9 cellular contexts compared by ENCODE assay signal in genomic region chr2:126664234-126664633, GRCh38. TPM values are rescaled to one million over a fixed set of nuclear protein-coding genes. Genes with fewer than 3 reads are reported as not detected.
A peak's percentile ranks its signal among the peaks of the same experiment; 100 is the strongest.
DNase-seq lines count a peak whose midpoint lies in the region; ATAC-seq and TF ChIP-seq lines count a peak whose summit lies in the region.
"Had no signal": no experiment of that assay in that cellular context is flagged by ENCODE, and none has a peak within 500 bp of the region (broad histone marks: within the 10 kb centered on the region; RNA-seq: fewer than 3 reads in every experiment).

No MANE protein-coding gene starts in this region.

- TF ChIP-seq CTCF in GM13976 (IDR thresholded peaks at IDR 0.05; ENCODE audit: borderline replicate concordance, control extremely low read depth, extremely low read depth, insufficient read depth, missing control alignments), result no peak
- TF ChIP-seq CTCF in GM20000 (IDR thresholded peaks at IDR 0.05; ENCODE audit: extremely low read depth, missing control alignments), result no peak
- TF ChIP-seq CTCF in RWPE1 (conservative IDR thresholded peaks at IDR 0.05; ENCODE audit: low read depth), result no peak

- POLR2A ChIA-PET in RWPE1 (lab: Yijun Ruan, JAX; ENCODE audit: low non-redundant PET), result no interaction called here

- H3K36me3 ChIP-seq in aorta (ENCODE audit: control insufficient read depth in 1 of 2, insufficient read depth in 2 of 2, low read length in 1 of 2), result peaks cover 0 to 1% of the 10 kb centered on the region in 2 donors

- H3K9me3 ChIP-seq in aorta (ENCODE audit: control insufficient read depth, low read length), result no peaks in the 10 kb centered on the region

- ATAC-seq in HG03457 (IDR thresholded peaks at IDR 0.05; ENCODE audit: unreplicated experiment) (peak; percentile 64), aorta (ENCODE audit: low FRiP score) (no peak)

- DNase-seq in GM13976 (ENCODE audit: low spot score) (peak; percentile 75), GM20000 (ENCODE audit: low spot score) (peak; percentile 63), germinal center (ENCODE audit: low spot score) (peak; percentile 67), aorta (no peak), RWPE1 (ENCODE audit: low spot score) (no peak), NCI-H2107 (lab: John Stamatoyannopoulos, UW) (no peak), NCI-H226 (no peak)
- DNase-seq: HFFc6 had no signal

- intact Hi-C loops in aorta (cut with DNase I), result no loop called here

- WGBS in aorta, 2 donors, result 66 to 74% methylated on average over 3 of the region's 3 CpGs

- CTCF ChIA-PET in RWPE1 (lab: Yijun Ruan, JAX), result no interaction called here

- no peak overlapping the region for H3K4me3 ChIP-seq in aorta (ENCODE audit: low read length in 2 of 2)

- no peak overlapping the region for H3K27ac ChIP-seq in aorta (ENCODE audit: low read depth in 1 of 2, low read length in 2 of 2)
- no peak overlapping the region for H3K27ac ChIP-seq in RWPE1

- no peaks in the 10 kb centered on the region for H3K4me1 ChIP-seq in aorta (ENCODE audit: control insufficient read depth in 1 of 2, insufficient read depth in 2 of 2, low read length in 2 of 2)

- no peaks in the 10 kb centered on the region for H3K27me3 ChIP-seq in aorta (ENCODE audit: control insufficient read depth in 1 of 2, insufficient read depth in 2 of 2, low read length in 1 of 2)

- in situ Hi-C loops in GM13976 (cut with MboI; ENCODE audit: low sequenced_read_pairs, unreplicated experiment), result no loop called here

RNA-seq across cellular contexts. Expression of gene GYPC, which starts 8.3 kb away (rescaled TPM):
- total RNA-seq in aorta, result 10 to 100 TPM; 79.5 to 91.2 TPM
- 100 to 1,000 TPM; 118 to 173 TPM for polyA plus RNA-seq in aorta

Comparison
In these comparisons a context has a peak if more than half of its experiments do, and no peak if none do; other contexts are left out.
1. DNase-seq: peak in GM13976 (single experiment), GM20000 (single experiment) and germinal center (single experiment); none in aorta (0 of 2), RWPE1 (single experiment), NCI-H2107 (single experiment) and NCI-H226 (single experiment).